In the genomic region with DNA sequence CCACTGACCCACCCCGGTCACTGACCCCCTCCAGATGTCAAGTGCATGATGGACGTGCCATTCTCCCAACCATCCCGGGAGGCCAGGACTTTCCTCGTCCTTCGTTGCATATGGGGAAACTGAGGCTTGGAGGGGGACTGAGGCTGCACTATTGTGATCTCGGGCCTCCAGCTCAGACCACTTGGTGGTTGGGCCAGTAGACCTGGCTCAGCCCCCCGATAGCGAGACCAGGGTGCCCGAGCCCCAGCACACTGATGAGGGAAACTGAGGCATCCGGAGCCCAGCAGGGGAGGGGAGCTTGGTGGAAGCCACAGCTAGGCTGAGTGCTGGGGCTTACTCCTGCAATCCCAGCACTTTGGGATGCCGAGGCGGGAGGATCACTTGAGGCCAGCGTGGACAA, we compare ENCODE assay signal across 15 cellular contexts. TPM values are rescaled to one million over a fixed set of nuclear protein-coding genes. Genes with fewer than 3 reads are reported as not detected.
DNase-seq lines count a peak whose midpoint lies in the region; ATAC-seq, FAIRE-seq and TF ChIP-seq lines count a peak whose summit lies in the region.
"Had no signal": no experiment of that assay in that cellular context is flagged by ENCODE, and none has a peak within 500 bp of the region (broad histone marks: within the 10 kb centered on the region; RNA-seq: fewer than 3 reads in every experiment).

No MANE protein-coding gene starts in this region.

- intact Hi-C loops in HepG2 (cut with micrococcal nuclease; ENCODE audit: unreplicated experiment), result no loop called here
- intact Hi-C loops in right lobe of liver (cut with DNase I), result loop anchor here in 1 of 2 donors (10.0 kb wide), 1 partner anchor 69 kb away; no protein-coding TSS in a partner anchor

- TF ChIP-seq RAD21 in HepG2 (CRISPR knock-in tag; IDR thresholded peaks at IDR 0.05), result no peak

- H3F3A ChIP-seq in smooth muscle cell (ENCODE audit: low read depth), result no peaks in the 10 kb centered on the region

- peaks cover 0 to 2% of the 10 kb centered on the region in 2 experiments; a peak in 2 of 5 replicates for H3K36me3 ChIP-seq in HepG2 (replicated peaks in 1 of 2; ENCODE audit: control insufficient read depth in 1 of 2, insufficient read depth in 2 of 2, low read length in 2 of 2)
- H3K36me3 ChIP-seq in right lobe of liver, result no peaks in the 10 kb centered on the region
- H3K36me3 ChIP-seq in smooth muscle cell (ENCODE audit: low read depth), result no peaks in the 10 kb centered on the region

- DNase-seq in HepG2 (ENCODE audit: low spot score) (no peak), right lobe of liver (no peak), coronary artery (ENCODE audit: low spot score) (no peak), smooth muscle cell (lab: John Stamatoyannopoulos, UW; ENCODE audit: unreplicated experiment) (no peak), COLO829 (ENCODE audit: low spot score) (no peak), NCI-H524 (lab: John Stamatoyannopoulos, UW) (no peak)
- DNase-seq: DMS153, DMS79, GF-D8, GOT3 had no signal

- POLR2A ChIA-PET in HepG2 (lab: Yijun Ruan, JAX), result no interaction called here

- H3K79me2 ChIP-seq in HepG2 (ENCODE audit: insufficient read depth, low read length) (peaks cover 8% of the 10 kb centered on the region), smooth muscle cell (ENCODE audit: low read depth) (no peaks in the 10 kb centered on the region)

- no peak overlapping the region for H2AFZ ChIP-seq in HepG2 (ENCODE audit: low read length)
- no peak overlapping the region for H2AFZ ChIP-seq in smooth muscle cell (ENCODE audit: low read depth)

- WGBS in HepG2 (ENCODE audit: low lambda C conversion rate), result 98% methylated on average over 11 of the region's 13 CpGs
- WGBS in right lobe of liver (ENCODE audit: insufficient coverage, low coverage, low lambda C conversion rate, missing lambda C conversion rate), result no CpG with 5 or more reads among the region's 13 CpGs
- WGBS in smooth muscle cell (ENCODE audit: low lambda C conversion rate), result 98% methylated on average over 12 of the region's 13 CpGs

- no peak for TF ChIP-seq POLR2A in HepG2 (IDR thresholded peaks at IDR 0.05; ENCODE audit: insufficient read depth in 1 of 2, low read depth in 2 of 2, low read length in 2 of 2)
- no peak for TF ChIP-seq POLR2A in right lobe of liver (IDR thresholded peaks at IDR 0.05)

- H3K9ac ChIP-seq in HepG2 (ENCODE audit: insufficient read depth, low read depth, low read length) (no peak overlapping the region), smooth muscle cell (ENCODE audit: low read depth) (no peak overlapping the region)
- H3K9ac ChIP-seq: KMS-11 had no signal

- CTCF ChIA-PET in HepG2 (lab: Yijun Ruan, JAX; ENCODE audit: low intra/inter-chr PET ratio, low total read pairs), result no interaction called here

- H3K27me3 ChIP-seq in HepG2 (ENCODE audit: control insufficient read depth in 1 of 2, insufficient read depth in 2 of 2, low read length in 2 of 2), result no peaks in the 10 kb centered on the region
- H3K27me3 ChIP-seq in right lobe of liver, result no peaks in the 10 kb centered on the region
- no peaks in the 10 kb centered on the region for H3K27me3 ChIP-seq in smooth muscle cell (ENCODE audit: low read depth)

- H3K4me2 ChIP-seq in HepG2 (ENCODE audit: low read depth, low read length) (no peak overlapping the region), smooth muscle cell (no peak overlapping the region)
- H3K4me2 ChIP-seq: KMS-11 had no signal

- no peak for ATAC-seq in HepG2
- no peak for ATAC-seq in right lobe of liver

- no peaks in the 10 kb centered on the region for H4K20me1 ChIP-seq in HepG2 (ENCODE audit: insufficient read depth, low read length)
- peaks cover 46% of the 10 kb centered on the region for H4K20me1 ChIP-seq in smooth muscle cell (ENCODE audit: low read depth)

- BruUV-seq in HepG2 (replicated peaks; lab: Mats Ljungman, UMichigan), result no TSS peak

- TF ChIP-seq CTCF in HepG2 (CRISPR knock-in tag; IDR thresholded peaks at IDR 0.05) (no peak), right lobe of liver (IDR thresholded peaks at IDR 0.05) (no peak), coronary artery (IDR thresholded peaks at IDR 0.05) (no peak), smooth muscle cell (IDR thresholded peaks at IDR 0.05; ENCODE audit: borderline replicate concordance, insufficient read depth, poor library complexity, severe bottlenecking) (no peak)

- H3K9me3 ChIP-seq in HepG2 (ENCODE audit: low read length) (no peaks in the 10 kb centered on the region), right lobe of liver (no peaks in the 10 kb centered on the region), smooth muscle cell (replicated peaks; ENCODE audit: low read depth) (no peaks in the 10 kb centered on the region)

- H3K27ac ChIP-seq in HepG2 (ENCODE audit: extremely low read length, insufficient read depth, low read length) (no peak overlapping the region), right lobe of liver (no peak overlapping the region), coronary artery (no peak overlapping the region), smooth muscle cell (ENCODE audit: low read depth) (no peak overlapping the region)
- H3K27ac ChIP-seq: 22Rv1, C4-2B, KMS-11 had no signal

- H3K4me1 ChIP-seq in HepG2 (ENCODE audit: insufficient read depth, low read length) (peaks cover 19% of the 10 kb centered on the region), right lobe of liver (peaks cover 0 to 17% (median 6%) of the 10 kb centered on the region in 4 donors), smooth muscle cell (ENCODE audit: low read depth) (peaks cover 4% of the 10 kb centered on the region)

- in situ Hi-C loops in HepG2 (cut with HindIII; ENCODE audit: extremely low pct_ligation_motif_present, low pct_unique_long_range_greater_than_20kb), result no loop called here

- FAIRE-seq in HepG2 (lab: Jason Lieb, UNC), result no peak

- TF ChIP-seq EP300 in HepG2 (IDR thresholded peaks at IDR 0.05; ENCODE audit: low read depth in 2 of 2, low read length in 2 of 2) (no peak), HepG2 (CRISPR knock-in tag; IDR thresholded peaks at IDR 0.05; ENCODE audit: borderline replicate concordance) (no peak)

- no peak overlapping the region for H3K4me3 ChIP-seq in HepG2 (replicated peaks in 1 of 3; ENCODE audit: insufficient read depth in 1 of 3, low read depth in 2 of 3, low read length in 3 of 3)
- no peak overlapping the region for H3K4me3 ChIP-seq in right lobe of liver
- peak overlapping the region; percentile 26 for H3K4me3 ChIP-seq in coronary artery
- no peak overlapping the region for H3K4me3 ChIP-seq in smooth muscle cell

RNA-seq across cellular contexts. Expression of a gene that starts 10.4 kb away (rescaled TPM):
- total RNA-seq in HepG2 (2016; rRNA removed; fragmentation: Illumina TruSeq; extraction: Trizol) (4.3 and 9.9 TPM in 2 replicates), right lobe of liver (10 to 100 TPM in 1 of 6 experiments, 1 to 10 TPM in 5; 4.2 to 10.3 (median 5.6) TPM), smooth muscle cell (6.2 and 7.4 TPM in 2 replicates)
- total RNA-seq in HepG2 (2016; cell fraction: cytosol; rRNA removed; fragmentation: Illumina TruSeq; extraction: Trizol; ENCODE audit: low read depth), result 15.0 and 18.4 TPM in 2 replicates
- total RNA-seq in HepG2 (2016; cell fraction: insoluble cytoplasmic fraction; rRNA removed; fragmentation: Illumina TruSeq; extraction: Trizol), result 5.2 and 11.1 TPM in 2 replicates
- total RNA-seq in HepG2 (2016; cell fraction: membrane; rRNA removed; fragmentation: Illumina TruSeq; extraction: Trizol), result 27.1 and 33.2 TPM in 2 replicates
- 3.7 and 6.5 TPM in 2 replicates for total RNA-seq in HepG2 (2016; cell fraction: nucleus; rRNA removed; fragmentation: Illumina TruSeq; extraction: Trizol)
- polyA plus RNA-seq in HepG2 (2011; rRNA removed) (6.0 and 11.1 TPM in 2 replicates), smooth muscle cell (0.89 and 1.2 TPM in 2 replicates)
- polyA plus RNA-seq in HepG2 (2011; cell fraction: cytosol; rRNA removed), result 7.3 and 14.1 TPM in 2 replicates
- polyA plus RNA-seq in HepG2 (2011; cell fraction: nucleus; rRNA removed), result 17.9 and 19.5 TPM in 2 replicates
- 6.4 and 6.8 TPM in 2 replicates for polyA plus RNA-seq in HepG2 (2012)
- polyA plus RNA-seq in HepG2 (2016; cell fraction: cytosol; fragmentation: Illumina TruSeq; extraction: Trizol; ENCODE audit: low read depth), result 17.9 and 19.1 TPM in 2 replicates
- 7.9 and 11.2 TPM in 2 replicates for polyA plus RNA-seq in HepG2 (2016; cell fraction: insoluble cytoplasmic fraction; fragmentation: Illumina TruSeq; extraction: Trizol; ENCODE audit: low read depth)
- polyA plus RNA-seq in HepG2 (2016; cell fraction: membrane; fragmentation: Illumina TruSeq; extraction: Trizol; ENCODE audit: low read depth), result 27.7 and 33.0 TPM in 2 replicates
- 11.7 and 13.4 TPM in 2 replicates for polyA plus RNA-seq in HepG2 (2016; cell fraction: nucleus; fragmentation: Illumina TruSeq; extraction: Trizol; ENCODE audit: insufficient read depth, low read depth)
- 0.28 and 20.0 TPM in 2 replicates for polyA minus RNA-seq in HepG2 (2011; rRNA and poly(A)+ RNA removed; ENCODE audit: low replicate concordance)
- polyA minus RNA-seq in HepG2 (2011; cell fraction: cytosol; rRNA and poly(A)+ RNA removed), result 23.0 and 23.8 TPM in 2 replicates
- polyA minus RNA-seq in HepG2 (2011; cell fraction: nucleus; rRNA and poly(A)+ RNA removed), result 2.8 and 4.2 TPM in 2 replicates
- total RNA-seq: CD4-positive, alpha-beta T cell had no signal
- polyA plus RNA-seq: AG04450 had no signal

RNA-seq across cellular contexts. Expression of a gene that starts 20.7 kb away (rescaled TPM):
- total RNA-seq in HepG2 (2016; rRNA removed; fragmentation: Illumina TruSeq; extraction: Trizol), result 21.9 and 31.3 TPM in 2 replicates
- 67.5 and 90.2 TPM in 2 replicates for total RNA-seq in HepG2 (2016; cell fraction: cytosol; rRNA removed; fragmentation: Illumina TruSeq; extraction: Trizol; ENCODE audit: low read depth)
- 14.2 and 28.2 TPM in 2 replicates for total RNA-seq in HepG2 (2016; cell fraction: insoluble cytoplasmic fraction; rRNA removed; fragmentation: Illumina TruSeq; extraction: Trizol)
- total RNA-seq in HepG2 (2016; cell fraction: membrane; rRNA removed; fragmentation: Illumina TruSeq; extraction: Trizol), result 57.9 and 74.3 TPM in 2 replicates
- total RNA-seq in HepG2 (2016; cell fraction: nucleus; rRNA removed; fragmentation: Illumina TruSeq; extraction: Trizol), result 18.6 and 22.9 TPM in 2 replicates
- 19.5 and 21.2 TPM in 2 replicates for polyA plus RNA-seq in HepG2 (2011; rRNA removed)
- polyA plus RNA-seq in HepG2 (2011; cell fraction: cytosol; rRNA removed), result 21.0 and 42.4 TPM in 2 replicates
- 45.8 and 49.4 TPM in 2 replicates for polyA plus RNA-seq in HepG2 (2011; cell fraction: nucleus; rRNA removed)
- 14.1 and 18.2 TPM in 2 replicates for polyA plus RNA-seq in HepG2 (2012)
- polyA plus RNA-seq in HepG2 (2016; cell fraction: cytosol; fragmentation: Illumina TruSeq; extraction: Trizol; ENCODE audit: low read depth), result 104 and 136 TPM in 2 replicates
- 24.1 and 30.7 TPM in 2 replicates for polyA plus RNA-seq in HepG2 (2016; cell fraction: insoluble cytoplasmic fraction; fragmentation: Illumina TruSeq; extraction: Trizol; ENCODE audit: low read depth)
- polyA plus RNA-seq in HepG2 (2016; cell fraction: membrane; fragmentation: Illumina TruSeq; extraction: Trizol; ENCODE audit: low read depth), result 78.9 and 88.8 TPM in 2 replicates
- polyA plus RNA-seq in HepG2 (2016; cell fraction: nucleus; fragmentation: Illumina TruSeq; extraction: Trizol; ENCODE audit: insufficient read depth, low read depth), result 43.0 and 56.8 TPM in 2 replicates
- polyA minus RNA-seq in HepG2 (2011; rRNA and poly(A)+ RNA removed; ENCODE audit: low replicate concordance), result 15.5 and 24.8 TPM in 2 replicates
- polyA minus RNA-seq in HepG2 (2011; cell fraction: cytosol; rRNA and poly(A)+ RNA removed), result 9.4 and 11.7 TPM in 2 replicates
- polyA minus RNA-seq in HepG2 (2011; cell fraction: nucleus; rRNA and poly(A)+ RNA removed), result 6.5 and 6.8 TPM in 2 replicates
- 100 to 1,000 TPM in 1 of 6 experiments, 10 to 100 TPM in 5; 34.0 to 103 (median 43.8) TPM for total RNA-seq in right lobe of liver
- total RNA-seq in smooth muscle cell, result 33.4 and 41.5 TPM in 2 replicates
- polyA plus RNA-seq in smooth muscle cell, result 75.6 and 78.1 TPM in 2 replicates

RNA-seq across cellular contexts. Expression of a gene that starts 26.9 kb away (rescaled TPM):
- 133 and 135 TPM in 2 replicates for total RNA-seq in HepG2 (2016; rRNA removed; fragmentation: Illumina TruSeq; extraction: Trizol)
- 96.6 and 116 TPM in 2 replicates for total RNA-seq in HepG2 (2016; cell fraction: cytosol; rRNA removed; fragmentation: Illumina TruSeq; extraction: Trizol; ENCODE audit: low read depth)
- 122 and 153 TPM in 2 replicates for total RNA-seq in HepG2 (2016; cell fraction: insoluble cytoplasmic fraction; rRNA removed; fragmentation: Illumina TruSeq; extraction: Trizol)
- 83.7 and 88.2 TPM in 2 replicates for total RNA-seq in HepG2 (2016; cell fraction: membrane; rRNA removed; fragmentation: Illumina TruSeq; extraction: Trizol)
- 100 and 108 TPM in 2 replicates for total RNA-seq in HepG2 (2016; cell fraction: nucleus; rRNA removed; fragmentation: Illumina TruSeq; extraction: Trizol)
- polyA plus RNA-seq in HepG2 (2011; rRNA removed), result 140 and 177 TPM in 2 replicates
- 120 and 152 TPM in 2 replicates for polyA plus RNA-seq in HepG2 (2011; cell fraction: cytosol; rRNA removed)
- polyA plus RNA-seq in HepG2 (2011; cell fraction: nucleus; rRNA removed), result 887 and 1,037 TPM in 2 replicates
- polyA plus RNA-seq in HepG2 (2012), result 154 and 221 TPM in 2 replicates
- polyA plus RNA-seq in HepG2 (2016; cell fraction: cytosol; fragmentation: Illumina TruSeq; extraction: Trizol; ENCODE audit: low read depth), result 39.2 and 45.5 TPM in 2 replicates
- 156 and 182 TPM in 2 replicates for polyA plus RNA-seq in HepG2 (2016; cell fraction: insoluble cytoplasmic fraction; fragmentation: Illumina TruSeq; extraction: Trizol; ENCODE audit: low read depth)
- 63.6 and 72.0 TPM in 2 replicates for polyA plus RNA-seq in HepG2 (2016; cell fraction: membrane; fragmentation: Illumina TruSeq; extraction: Trizol; ENCODE audit: low read depth)
- 293 and 318 TPM in 2 replicates for polyA plus RNA-seq in HepG2 (2016; cell fraction: nucleus; fragmentation: Illumina TruSeq; extraction: Trizol; ENCODE audit: insufficient read depth, low read depth)
- polyA minus RNA-seq in HepG2 (2011; rRNA and poly(A)+ RNA removed; ENCODE audit: low replicate concordance), result 38.8 and 49.7 TPM in 2 replicates
- 32.8 and 38.9 TPM in 2 replicates for polyA minus RNA-seq in HepG2 (2011; cell fraction: cytosol; rRNA and poly(A)+ RNA removed)
- polyA minus RNA-seq in HepG2 (2011; cell fraction: nucleus; rRNA and poly(A)+ RNA removed), result 106 and 131 TPM in 2 replicates
- total RNA-seq in right lobe of liver, result 100 to 1,000 TPM in 2 of 6 experiments, 10 to 100 TPM in 4; 69.2 to 111 (median 89.5) TPM
- 119 and 122 TPM in 2 replicates for total RNA-seq in smooth muscle cell
- polyA plus RNA-seq in smooth muscle cell, result 215 and 235 TPM in 2 replicates

RNA-seq across cellular contexts. Expression of a gene that starts 47.7 kb away (rescaled TPM):
- total RNA-seq in HepG2 (2016; rRNA removed; fragmentation: Illumina TruSeq; extraction: Trizol) (8.4 and 10.7 TPM in 2 replicates), right lobe of liver (10 to 100 TPM; 22.3 to 55.1 (median 29.3) TPM), smooth muscle cell (25.0 and 58.5 TPM in 2 replicates)
- total RNA-seq in HepG2 (2016; cell fraction: cytosol; rRNA removed; fragmentation: Illumina TruSeq; extraction: Trizol; ENCODE audit: low read depth), result 6.5 and 7.9 TPM in 2 replicates
- 8.9 and 11.0 TPM in 2 replicates for total RNA-seq in HepG2 (2016; cell fraction: insoluble cytoplasmic fraction; rRNA removed; fragmentation: Illumina TruSeq; extraction: Trizol)
- total RNA-seq in HepG2 (2016; cell fraction: membrane; rRNA removed; fragmentation: Illumina TruSeq; extraction: Trizol), result 14.1 and 14.8 TPM in 2 replicates
- 17.3 and 19.0 TPM in 2 replicates for total RNA-seq in HepG2 (2016; cell fraction: nucleus; rRNA removed; fragmentation: Illumina TruSeq; extraction: Trizol)
- polyA plus RNA-seq in HepG2 (2011; rRNA removed) (18.0 and 19.6 TPM in 2 replicates), smooth muscle cell (65.3 and 70.6 TPM in 2 replicates)
- 14.8 and 17.8 TPM in 2 replicates for polyA plus RNA-seq in HepG2 (2011; cell fraction: cytosol; rRNA removed)
- polyA plus RNA-seq in HepG2 (2011; cell fraction: nucleus; rRNA removed), result 116 and 135 TPM in 2 replicates
- polyA plus RNA-seq in HepG2 (2012), result 27.5 and 28.1 TPM in 2 replicates
- 2.7 and 3.3 TPM in 2 replicates for polyA plus RNA-seq in HepG2 (2016; cell fraction: cytosol; fragmentation: Illumina TruSeq; extraction: Trizol; ENCODE audit: low read depth)
- 30.9 and 43.0 TPM in 2 replicates for polyA plus RNA-seq in HepG2 (2016; cell fraction: insoluble cytoplasmic fraction; fragmentation: Illumina TruSeq; extraction: Trizol; ENCODE audit: low read depth)
- polyA plus RNA-seq in HepG2 (2016; cell fraction: membrane; fragmentation: Illumina TruSeq; extraction: Trizol; ENCODE audit: low read depth), result 10.2 and 10.3 TPM in 2 replicates
- 76.5 and 77.9 TPM in 2 replicates for polyA plus RNA-seq in HepG2 (2016; cell fraction: nucleus; fragmentation: Illumina TruSeq; extraction: Trizol; ENCODE audit: insufficient read depth, low read depth)
- polyA minus RNA-seq in HepG2 (2011; rRNA and poly(A)+ RNA removed; ENCODE audit: low replicate concordance), result 14.0 and 39.5 TPM in 2 replicates
- polyA minus RNA-seq in HepG2 (2011; cell fraction: cytosol; rRNA and poly(A)+ RNA removed), result 42.7 and 47.0 TPM in 2 replicates
- 36.8 and 48.0 TPM in 2 replicates for polyA minus RNA-seq in HepG2 (2011; cell fraction: nucleus; rRNA and poly(A)+ RNA removed)

RNA-seq across cellular contexts. Expression of a gene that starts 54.5 kb away (rescaled TPM):
- total RNA-seq in HepG2 (2016; rRNA removed; fragmentation: Illumina TruSeq; extraction: Trizol) (78.7 and 88.0 TPM in 2 replicates), right lobe of liver (100 to 1,000 TPM in 5 of 6 experiments, 10 to 100 TPM in 1; 98.1 to 240 (median 137) TPM), smooth muscle cell (29.1 and 68.8 TPM in 2 replicates)
- total RNA-seq in HepG2 (2016; cell fraction: cytosol; rRNA removed; fragmentation: Illumina TruSeq; extraction: Trizol; ENCODE audit: low read depth), result 72.7 and 79.4 TPM in 2 replicates
- total RNA-seq in HepG2 (2016; cell fraction: insoluble cytoplasmic fraction; rRNA removed; fragmentation: Illumina TruSeq; extraction: Trizol), result 80.1 and 93.1 TPM in 2 replicates
- 72.8 and 84.2 TPM in 2 replicates for total RNA-seq in HepG2 (2016; cell fraction: membrane; rRNA removed; fragmentation: Illumina TruSeq; extraction: Trizol)
- 40.6 and 53.8 TPM in 2 replicates for total RNA-seq in HepG2 (2016; cell fraction: nucleus; rRNA removed; fragmentation: Illumina TruSeq; extraction: Trizol)
- polyA plus RNA-seq in HepG2 (2011; rRNA removed) (39.4 and 49.3 TPM in 2 replicates), smooth muscle cell (265 and 272 TPM in 2 replicates)
- polyA plus RNA-seq in HepG2 (2011; cell fraction: cytosol; rRNA removed), result 61.0 and 112 TPM in 2 replicates
- 105 and 111 TPM in 2 replicates for polyA plus RNA-seq in HepG2 (2011; cell fraction: nucleus; rRNA removed)
- polyA plus RNA-seq in HepG2 (2012), result 67.0 and 70.9 TPM in 2 replicates
- 126 and 135 TPM in 2 replicates for polyA plus RNA-seq in HepG2 (2016; cell fraction: cytosol; fragmentation: Illumina TruSeq; extraction: Trizol; ENCODE audit: low read depth)
- 131 and 155 TPM in 2 replicates for polyA plus RNA-seq in HepG2 (2016; cell fraction: insoluble cytoplasmic fraction; fragmentation: Illumina TruSeq; extraction: Trizol; ENCODE audit: low read depth)
- 112 and 121 TPM in 2 replicates for polyA plus RNA-seq in HepG2 (2016; cell fraction: membrane; fragmentation: Illumina TruSeq; extraction: Trizol; ENCODE audit: low read depth)
- 129 and 134 TPM in 2 replicates for polyA plus RNA-seq in HepG2 (2016; cell fraction: nucleus; fragmentation: Illumina TruSeq; extraction: Trizol; ENCODE audit: insufficient read depth, low read depth)
- polyA minus RNA-seq in HepG2 (2011; rRNA and poly(A)+ RNA removed; ENCODE audit: low replicate concordance), result 60.5 and 86.6 TPM in 2 replicates
- polyA minus RNA-seq in HepG2 (2011; cell fraction: cytosol; rRNA and poly(A)+ RNA removed), result 53.6 and 68.0 TPM in 2 replicates
- polyA minus RNA-seq in HepG2 (2011; cell fraction: nucleus; rRNA and poly(A)+ RNA removed), result 14.7 and 18.9 TPM in 2 replicates
